ENCODE assay signal across 15 cellular contexts in genomic region chr12:54355104-54355815, GRCh38. TPM values are rescaled to one million over a fixed set of nuclear protein-coding genes. Genes with fewer than 3 reads are reported as not detected.
DNase-seq lines count a peak whose midpoint lies in the region; ATAC-seq and TF ChIP-seq lines count a peak whose summit lies in the region.
"Had no signal": no experiment of that assay in that cellular context is flagged by ENCODE, and none has a peak within 500 bp of the region (broad histone marks: within the 10 kb centered on the region; RNA-seq: fewer than 3 reads in every experiment).

No MANE protein-coding gene starts in this region.

- H3K9me3 Mint-ChIP-seq in natural killer cell = no peaks in the 10 kb centered on the region
- H3K9me3 Mint-ChIP-seq: activated naive CD8-positive, alpha-beta T cell treated with anti-CD3 and anti-CD28 coated beads, Interleukin-2, amount 50 U/mL, for 24 hours; memory B cell had no signal

- H3K27ac Mint-ChIP-seq in natural killer cell = peak overlapping the region in 1 of 2 donors; percentile 31
- H3K27ac Mint-ChIP-seq: activated CD8-positive, alpha-beta T cell treated with anti-CD3 and anti-CD28 coated beads, Interleukin-2, amount 10 ng/mL, durations not matched to agents 7 days and 5 days; activated naive CD8-positive, alpha-beta T cell treated with anti-CD3 and anti-CD28 coated beads, Interleukin-2, amount 50 U/mL, for 24 hours; memory B cell had no signal

- DNase-seq in right lobe of liver (no peak), cerebellar cortex (ENCODE audit: low spot score) (peak; percentile 60), natural killer cell (no peak), nucleus accumbens (lab: John Stamatoyannopoulos, UW) (no peak), NCI-H524 (lab: John Stamatoyannopoulos, UW) (no peak)
- no peak for DNase-seq in activated effector memory CD4-positive, alpha-beta T cell treated with Interleukin-2 at 50 U/mL for 16 hours
- DNase-seq: activated CD8-positive, alpha-beta T cell treated with anti-CD3 and anti-CD28 coated beads, Interleukin-2, amount 10 ng/mL, durations not matched to agents 7 days and 5 days; activated naive CD8-positive, alpha-beta T cell treated with anti-CD3 and anti-CD28 coated beads, Interleukin-2, amount 50 U/mL, for 24 hours; hypothalamus; NCI-H2171 treated with DMSO at 0.1 percent for 48 hours; T1000 had no signal

- TF ChIP-seq RAD21 in liver (IDR thresholded peaks at IDR 0.05) = no peak

- peaks cover 0 to 8% of the 10 kb centered on the region in 2 donors for H3K4me1 Mint-ChIP-seq in natural killer cell

- H3K27me3 ChIP-seq in liver (ENCODE audit: control insufficient read depth in 4 of 4, insufficient read depth in 4 of 4, low read length in 3 of 4) (no peaks in the 10 kb centered on the region), right lobe of liver (no peaks in the 10 kb centered on the region)
- H3K27me3 ChIP-seq: BLaER1 treated with 17β-estradiol and CSF1 and Interleukin-3, amounts not matched to agents 10 nM and 100 nM had no signal

- H3K36me3 ChIP-seq in liver (ENCODE audit: control insufficient read depth in 4 of 4, insufficient read depth in 3 of 4, low read depth in 1 of 4, low read length in 3 of 4) (peaks cover 0 to 11% (median 7%) of the 10 kb centered on the region in 4 donors), right lobe of liver (peaks cover 0 to 12% (median 5%) of the 10 kb centered on the region in 4 donors)

- peak; percentile 4 for TF ChIP-seq CTCF in liver (IDR thresholded peaks at IDR 0.05; ENCODE audit: low read depth, low read length, missing input control)
- no peak for TF ChIP-seq CTCF in right lobe of liver (IDR thresholded peaks at IDR 0.05)
- no peak for TF ChIP-seq CTCF in natural killer cell (IDR thresholded peaks at IDR 0.05)

- peaks cover 7% of the 10 kb centered on the region for H3K36me3 Mint-ChIP-seq in natural killer cell

- H3K9me3 ChIP-seq in liver (ENCODE audit: control insufficient read depth in 4 of 4, low read length in 3 of 4) (no peaks in the 10 kb centered on the region), right lobe of liver (no peaks in the 10 kb centered on the region)
- H3K9me3 ChIP-seq: BLaER1 treated with 17β-estradiol and CSF1 and Interleukin-3, amounts not matched to agents 10 nM and 100 nM had no signal

- intact Hi-C loops in right lobe of liver (cut with DNase I) = no loop called here
- intact Hi-C loops in natural killer cell (cut with micrococcal nuclease) = no loop called here

- H3K27ac ChIP-seq in liver (ENCODE audit: low read depth in 1 of 2, low read length in 2 of 2) (peak overlapping the region in 1 of 2 donors; percentile 38), right lobe of liver (peak overlapping the region in 1 of 3 donors; percentile 86)

- 79% methylated on average over 6 of the region's 6 CpGs for WGBS in liver
- WGBS in right lobe of liver (ENCODE audit: insufficient coverage, low coverage, low lambda C conversion rate, missing lambda C conversion rate) = 53% methylated on average over 2 of the region's 6 CpGs

- H3K4me3 Mint-ChIP-seq in natural killer cell = peak overlapping the region; percentile 52
- H3K4me3 Mint-ChIP-seq: activated CD8-positive, alpha-beta T cell treated with anti-CD3 and anti-CD28 coated beads, Interleukin-2, amount 10 ng/mL, durations not matched to agents 7 days and 5 days; activated naive CD8-positive, alpha-beta T cell treated with anti-CD3 and anti-CD28 coated beads, Interleukin-2, amount 50 U/mL, for 24 hours; memory B cell had no signal

- TF ChIP-seq POLR2A in right lobe of liver (IDR thresholded peaks at IDR 0.05) = no peak

- no peaks in the 10 kb centered on the region for H3K27me3 Mint-ChIP-seq in natural killer cell (ENCODE audit: low read depth in 2 of 2)
- H3K27me3 Mint-ChIP-seq: activated naive CD8-positive, alpha-beta T cell treated with anti-CD3 and anti-CD28 coated beads, Interleukin-2, amount 50 U/mL, for 24 hours; memory B cell had no signal

- H3K4me3 ChIP-seq in liver (ENCODE audit: low read depth in 1 of 3, low read length in 3 of 3) (no peak overlapping the region), right lobe of liver (no peak overlapping the region)
- H3K4me3 ChIP-seq: BLaER1 treated with 17β-estradiol and CSF1 and Interleukin-3, amounts not matched to agents 10 nM and 100 nM had no signal

- H3K4me1 ChIP-seq in liver (ENCODE audit: control insufficient read depth in 4 of 4, insufficient read depth in 4 of 4, low read length in 3 of 4) = peaks cover 12 to 48% (median 32%) of the 10 kb centered on the region in 4 donors
- peaks cover 0 to 31% (median 7%) of the 10 kb centered on the region in 4 donors for H3K4me1 ChIP-seq in right lobe of liver

- ATAC-seq in right lobe of liver (no peak), natural killer cell (no peak), GM19463 (IDR thresholded peaks at IDR 0.05; ENCODE audit: unreplicated experiment) (no peak)
- ATAC-seq: activated CD8-positive, alpha-beta T cell treated with anti-CD3 and anti-CD28 coated beads, Interleukin-2, amount 10 ng/mL, durations not matched to agents 7 days and 5 days; activated naive CD8-positive, alpha-beta T cell treated with anti-CD3 and anti-CD28 coated beads, Interleukin-2, amount 50 U/mL, for 24 hours had no signal

- no peak overlapping the region for H3K9ac ChIP-seq in liver (ENCODE audit: low read depth in 1 of 2, low read length in 2 of 2)

TF ChIP-seq in liver, 16 proteins besides CTCF, POLR2A, EP300 and RAD21:
- no peak for TF ChIP-seq REST (IDR thresholded peaks at IDR 0.05)
- TF ChIP-seq GABPA (IDR thresholded peaks at IDR 0.05 in 1 of 2, conservative IDR thresholded peaks at IDR 0.05 in 1 of 2) = no peak
- TF ChIP-seq FOXA1 (IDR thresholded peaks at IDR 0.05) = no peak

RNA-seq across cellular contexts. Expression of gene GPR84, which starts 9.0 kb away (rescaled TPM):
- total RNA-seq in liver (under 1 TPM; 0.33 to 0.37 TPM), right lobe of liver (under 1 TPM in 1 of 6 experiments, not detected in 5; 0.35 TPM), natural killer cell (1 to 10 TPM in 1 of 3 donors, under 1 TPM in 2; 0.45 to 4.9 (median 0.59) TPM)
- under 1 TPM in 1 of 2 donors, not detected in 1; 0.09 TPM for polyA plus RNA-seq in liver

RNA-seq across cellular contexts. Expression of gene ZNF385A, which starts 29.3 kb away (rescaled TPM):
- 1 to 10 TPM; 2.8 to 4.0 TPM for total RNA-seq in liver
- polyA plus RNA-seq in liver = 1 to 10 TPM; 2.5 to 2.8 TPM
- 1 to 10 TPM; 2.4 to 9.3 (median 3.7) TPM for total RNA-seq in right lobe of liver
- total RNA-seq in natural killer cell = 1 to 10 TPM; 5.4 to 9.8 (median 8.9) TPM

RNA-seq across cellular contexts. Expression of gene COPZ1, which starts 30.3 kb away (rescaled TPM):
- 10 to 100 TPM; 54.6 to 87.7 TPM for total RNA-seq in liver
- 10 to 100 TPM; 71.9 to 92.6 TPM for polyA plus RNA-seq in liver
- total RNA-seq in right lobe of liver = 10 to 100 TPM; 67.3 to 89.2 (median 74.9) TPM
- total RNA-seq in natural killer cell = 10 to 100 TPM; 66.3 to 83.6 (median 79.7) TPM

RNA-seq across cellular contexts. Expression of gene NFE2, which starts 54.4 kb away (rescaled TPM):
- 100 to 1,000 TPM in 1 of 2 donors, 1 to 10 TPM in 1; 1.7 to 155 TPM for total RNA-seq in liver
- under 1 TPM; 0.44 to 0.71 TPM for polyA plus RNA-seq in liver
- total RNA-seq in right lobe of liver = 1 to 10 TPM in 3 of 6 experiments, under 1 TPM in 3; 0.46 to 2.8 (median 0.99) TPM
- 10 to 100 TPM in 1 of 3 donors, 1 to 10 TPM in 2; 2.0 to 15.4 (median 2.0) TPM for total RNA-seq in natural killer cell
- total RNA-seq: activated CD8-positive, alpha-beta T cell treated with anti-CD3 and anti-CD28 coated beads, Interleukin-2, amount 10 ng/mL, durations not matched to agents 7 days and 5 days had no signal
